Comparison of ENCODE assay signal across 8 cellular contexts in the genomic region with DNA sequence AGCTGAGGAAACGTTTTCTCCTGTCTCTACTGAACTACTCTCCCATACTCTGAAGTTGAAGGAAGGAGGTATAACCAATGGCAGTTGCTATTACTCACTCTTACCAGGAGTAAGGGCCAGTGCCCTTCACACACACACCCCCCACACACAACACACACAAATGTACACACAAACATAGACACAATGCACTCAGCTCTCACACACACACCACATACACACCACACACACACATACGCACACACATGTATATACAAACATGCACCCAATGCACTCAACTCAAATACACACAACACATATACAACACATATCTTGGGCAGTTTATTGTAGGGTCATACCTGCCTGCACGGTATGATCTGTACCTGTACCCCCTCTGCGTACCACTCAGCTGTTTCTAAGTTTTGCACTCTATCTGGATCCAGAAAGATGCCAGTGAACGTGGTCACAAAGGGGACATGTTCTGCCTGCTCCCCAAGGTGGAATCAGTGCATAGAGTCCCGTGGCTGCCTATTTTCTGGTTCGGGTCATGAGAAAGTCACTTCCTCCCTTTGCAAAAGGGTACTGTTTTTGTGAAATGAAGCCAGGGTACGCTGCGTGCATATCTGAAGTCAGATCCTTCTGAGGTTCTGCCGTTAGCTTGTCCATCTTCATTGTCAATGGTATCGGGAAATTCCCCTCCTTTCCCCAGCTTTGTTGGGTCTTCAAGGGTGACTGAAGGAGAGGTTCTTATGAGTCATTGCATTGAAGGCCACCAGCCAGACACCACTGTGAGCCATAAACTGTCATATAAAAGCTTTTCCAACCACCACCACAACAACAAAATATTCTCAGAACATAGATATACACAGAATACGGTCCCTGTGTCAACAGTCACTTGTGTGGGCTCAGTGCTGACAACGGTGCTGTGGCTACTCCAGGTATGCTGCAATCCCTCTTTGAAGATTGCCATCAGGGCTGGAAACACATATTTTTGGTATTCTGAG.
A peak's percentile ranks its signal among the peaks of the same experiment; 100 is the strongest.
DNase-seq lines count a peak whose midpoint lies in the region; ATAC-seq, FAIRE-seq and TF ChIP-seq lines count a peak whose summit lies in the region.

No MANE protein-coding gene starts in this region.

- H3K27me3 Mint-ChIP-seq in endodermal cell (ENCODE audit: insufficient read depth): no peaks in the 10 kb centered on the region

- peaks cover 1% of the 10 kb centered on the region for H3K9me3 Mint-ChIP-seq in endodermal cell

- peaks cover 21% of the 10 kb centered on the region for H3K4me1 Mint-ChIP-seq in endodermal cell

- no peaks in the 10 kb centered on the region for H3K27me3 ChIP-seq in endodermal cell (ENCODE audit: control insufficient read depth, insufficient read depth, low read length, poor library complexity, severe bottlenecking)

- peak; percentile 92 for TF ChIP-seq POLR2A in GM12892 (IDR thresholded peaks at IDR 0.05; ENCODE audit: low read depth, low read length)

- POLR2A ChIA-PET in RWPE1 (lab: Yijun Ruan, JAX; ENCODE audit: low non-redundant PET): no interaction called here

- H3K27ac ChIP-seq in endodermal cell (ENCODE audit: low read depth, low read length): no peak overlapping the region
- H3K27ac ChIP-seq in RWPE1: no peak overlapping the region

- H3K4me1 ChIP-seq in endodermal cell (ENCODE audit: control insufficient read depth, insufficient read depth, low read length): no peaks in the 10 kb centered on the region

- TF ChIP-seq CTCF in endodermal cell (conservative IDR thresholded peaks at IDR 0.05): no peak
- no peak for TF ChIP-seq CTCF in RWPE1 (conservative IDR thresholded peaks at IDR 0.05; ENCODE audit: low read depth)

- H3K9me3 ChIP-seq in endodermal cell (ENCODE audit: control insufficient read depth, low read length): no peaks in the 10 kb centered on the region

- peak; percentile 95 for FAIRE-seq in GM12892 (lab: Jason Lieb, UNC)

- WGBS in endodermal cell (ENCODE audit: insufficient coverage in 1 of 2, insufficient read length in 1 of 2), 2 experiments: 95 to 96% methylated on average over 10 to 12 of the region's 13 CpGs

- no peak overlapping the region for H3K4me3 ChIP-seq in endodermal cell (ENCODE audit: low read length)

- peak; percentile 45 for ATAC-seq in GM21360 (IDR thresholded peaks at IDR 0.05; ENCODE audit: unreplicated experiment)
- peak; percentile 42 for ATAC-seq in HG03460 (IDR thresholded peaks at IDR 0.05; ENCODE audit: unreplicated experiment)

- no peak for DNase-seq in GM12892 (ENCODE audit: insufficient read length)
- DNase-seq in endodermal cell: peak; percentile 31
- DNase-seq in NCI-H128 (lab: John Stamatoyannopoulos, UW; ENCODE audit: unreplicated experiment): no peak
- no peak for DNase-seq in RWPE1 (ENCODE audit: low spot score)
- no peak for DNase-seq in HCEC 1CT
- DNase-seq in NCI-H2081 (lab: John Stamatoyannopoulos, UW): no peak

- CTCF ChIA-PET in RWPE1 (lab: Yijun Ruan, JAX): interaction anchor here (1.0 kb wide), 1 partner anchor 131 kb away, joined by 3 read pairs; no protein-coding TSS in a partner anchor

- no peak overlapping the region for H3K27ac Mint-ChIP-seq in endodermal cell

- no peak overlapping the region for H3K4me3 Mint-ChIP-seq in endodermal cell

- no peak overlapping the region for H3K9ac ChIP-seq in endodermal cell (ENCODE audit: extremely low read depth, low read length, poor library complexity, severe bottlenecking)

- no peaks in the 10 kb centered on the region for H3K36me3 Mint-ChIP-seq in endodermal cell (ENCODE audit: low read depth)

- no peaks in the 10 kb centered on the region for H3K36me3 ChIP-seq in endodermal cell (ENCODE audit: control insufficient read depth, insufficient read depth, low read length)
